In the genomic region with DNA sequence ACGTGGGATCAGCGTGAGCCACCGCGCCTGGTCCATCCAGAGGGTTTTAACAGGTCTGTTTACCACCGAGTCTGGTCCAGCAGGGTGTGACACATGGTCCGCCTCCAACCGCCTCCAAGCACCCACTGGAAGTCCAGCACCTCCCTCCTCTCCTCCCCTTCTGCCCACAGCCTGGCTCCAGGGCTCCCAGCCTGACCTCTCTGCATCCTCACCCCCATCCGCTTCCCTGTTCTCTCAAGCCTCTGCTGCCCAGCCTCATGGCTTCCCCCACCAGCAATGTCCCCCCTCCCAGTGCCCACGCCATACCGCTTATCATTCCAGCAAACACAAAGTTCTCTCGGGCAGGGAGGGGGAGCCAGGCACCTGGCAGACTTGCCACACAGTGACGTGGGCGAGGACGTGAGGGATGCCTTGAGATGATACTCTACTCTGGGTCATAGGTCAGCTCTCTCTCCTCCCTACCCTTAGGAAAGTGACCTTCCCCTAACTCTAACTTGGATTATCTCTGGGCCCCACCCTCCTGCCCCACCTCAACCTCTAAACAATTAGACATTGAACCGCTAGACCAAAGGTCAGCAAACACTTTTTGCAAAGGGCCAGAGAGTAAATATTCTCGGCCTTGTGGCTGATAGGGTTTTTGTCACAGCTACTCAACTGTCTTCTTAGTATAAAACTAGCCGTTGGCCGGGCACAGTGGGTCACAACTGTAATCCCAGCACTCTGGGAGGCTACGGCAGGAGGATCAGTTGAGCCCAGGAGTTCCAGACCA, we compare ENCODE assay signal across 1 cellular context.
TF ChIP-seq lines count a peak whose summit lies in the region.

No MANE protein-coding gene starts in this region.

TF ChIP-seq in HepG2, 621 proteins besides CTCF, POLR2A, EP300 and RAD21 (continued from another document and continues in another):
- TF ChIP-seq, protein P1, sequence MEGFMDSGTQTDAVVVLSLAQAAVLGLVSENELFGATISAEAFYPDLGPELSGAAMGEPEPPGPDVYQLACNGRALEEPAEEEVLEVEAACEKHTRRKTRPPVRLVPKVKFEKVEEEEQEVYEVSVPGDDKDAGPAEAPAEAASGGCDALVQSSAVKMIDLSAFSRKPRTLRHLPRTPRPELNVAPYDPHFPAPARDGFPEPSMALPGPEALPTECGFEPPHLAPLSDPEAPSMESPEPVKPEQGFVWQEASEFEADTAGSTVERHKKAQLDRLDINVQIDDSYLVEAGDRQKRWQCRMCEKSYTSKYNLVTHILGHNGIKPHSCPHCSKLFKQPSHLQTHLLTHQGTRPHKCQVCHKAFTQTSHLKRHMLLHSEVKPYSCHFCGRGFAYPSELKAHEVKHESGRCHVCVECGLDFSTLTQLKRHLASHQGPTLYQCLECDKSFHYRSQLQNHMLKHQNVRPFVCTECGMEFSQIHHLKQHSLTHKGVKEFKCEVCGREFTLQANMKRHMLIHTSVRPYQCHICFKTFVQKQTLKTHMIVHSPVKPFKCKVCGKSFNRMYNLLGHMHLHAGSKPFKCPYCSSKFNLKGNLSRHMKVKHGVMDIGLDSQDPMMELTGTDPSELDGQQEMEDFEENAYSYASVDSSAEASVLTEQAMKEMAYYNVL (CRISPR knock-in tag; IDR thresholded peaks at IDR 0.05; ENCODE audit: borderline replicate concordance), result peak; percentile 93
- TF ChIP-seq HES4 (CRISPR knock-in tag; IDR thresholded peaks at IDR 0.05; ENCODE audit: borderline replicate concordance), result 0 out of 2 replicates have a peak, but pooled peaks have one; percentile 47
- peak; percentile 20 for TF ChIP-seq YY1 (IDR thresholded peaks at IDR 0.05; ENCODE audit: insufficient read depth, insufficient replicate concordance, low read depth, low read length)
- 0 out of 2 replicates have a peak, but pooled peaks have one; percentile 39 for TF ChIP-seq ZNF777 (CRISPR knock-in tag; IDR thresholded peaks at IDR 0.05)
- TF ChIP-seq CC2D1A (CRISPR knock-in tag; IDR thresholded peaks at IDR 0.05), result no peak
- TF ChIP-seq HMG20B (CRISPR knock-in tag; conservative IDR thresholded peaks at IDR 0.05), result peak; percentile 96
- no peak for TF ChIP-seq ZNF790 (CRISPR knock-in tag; IDR thresholded peaks at IDR 0.05; ENCODE audit: borderline replicate concordance)
- TF ChIP-seq SRF (IDR thresholded peaks at IDR 0.05; ENCODE audit: low read depth, low read length), result no peak
- TF ChIP-seq ZNF30 (CRISPR knock-in tag; IDR thresholded peaks at IDR 0.05), result no peak
- TF ChIP-seq, protein P2, sequence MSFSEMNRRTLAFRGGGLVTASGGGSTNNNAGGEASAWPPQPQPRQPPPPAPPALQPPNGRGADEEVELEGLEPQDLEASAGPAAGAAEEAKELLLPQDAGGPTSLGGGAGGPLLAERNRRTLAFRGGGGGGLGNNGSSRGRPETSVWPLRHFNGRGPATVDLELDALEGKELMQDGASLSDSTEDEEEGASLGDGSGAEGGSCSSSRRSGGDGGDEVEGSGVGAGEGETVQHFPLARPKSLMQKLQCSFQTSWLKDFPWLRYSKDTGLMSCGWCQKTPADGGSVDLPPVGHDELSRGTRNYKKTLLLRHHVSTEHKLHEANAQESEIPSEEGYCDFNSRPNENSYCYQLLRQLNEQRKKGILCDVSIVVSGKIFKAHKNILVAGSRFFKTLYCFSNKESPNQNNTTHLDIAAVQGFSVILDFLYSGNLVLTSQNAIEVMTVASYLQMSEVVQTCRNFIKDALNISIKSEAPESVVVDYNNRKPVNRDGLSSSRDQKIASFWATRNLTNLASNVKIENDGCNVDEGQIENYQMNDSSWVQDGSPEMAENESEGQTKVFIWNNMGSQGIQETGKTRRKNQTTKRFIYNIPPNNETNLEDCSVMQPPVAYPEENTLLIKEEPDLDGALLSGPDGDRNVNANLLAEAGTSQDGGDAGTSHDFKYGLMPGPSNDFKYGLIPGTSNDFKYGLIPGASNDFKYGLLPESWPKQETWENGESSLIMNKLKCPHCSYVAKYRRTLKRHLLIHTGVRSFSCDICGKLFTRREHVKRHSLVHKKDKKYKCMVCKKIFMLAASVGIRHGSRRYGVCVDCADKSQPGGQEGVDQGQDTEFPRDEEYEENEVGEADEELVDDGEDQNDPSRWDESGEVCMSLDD (CRISPR knock-in tag; IDR thresholded peaks at IDR 0.05; ENCODE audit: borderline replicate concordance), result no peak
- TF ChIP-seq ZNF768 (CRISPR knock-in tag; IDR thresholded peaks at IDR 0.05), result peak; percentile 73; the same call in 1 of the 2 replicates
- no peak for TF ChIP-seq NKX3-1 (CRISPR knock-in tag; IDR thresholded peaks at IDR 0.05)
- TF ChIP-seq, protein P3, sequence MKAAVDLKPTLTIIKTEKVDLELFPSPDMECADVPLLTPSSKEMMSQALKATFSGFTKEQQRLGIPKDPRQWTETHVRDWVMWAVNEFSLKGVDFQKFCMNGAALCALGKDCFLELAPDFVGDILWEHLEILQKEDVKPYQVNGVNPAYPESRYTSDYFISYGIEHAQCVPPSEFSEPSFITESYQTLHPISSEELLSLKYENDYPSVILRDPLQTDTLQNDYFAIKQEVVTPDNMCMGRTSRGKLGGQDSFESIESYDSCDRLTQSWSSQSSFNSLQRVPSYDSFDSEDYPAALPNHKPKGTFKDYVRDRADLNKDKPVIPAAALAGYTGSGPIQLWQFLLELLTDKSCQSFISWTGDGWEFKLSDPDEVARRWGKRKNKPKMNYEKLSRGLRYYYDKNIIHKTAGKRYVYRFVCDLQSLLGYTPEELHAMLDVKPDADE (CRISPR knock-in tag; IDR thresholded peaks at IDR 0.05), result no peak
- no peak; the same call in 1 of the 2 replicates for TF ChIP-seq POLR2AphosphoS5 (IDR thresholded peaks at IDR 0.05; ENCODE audit: low read depth, low read length)
- peak; percentile 28 for TF ChIP-seq ZFP90 (CRISPR knock-in tag; IDR thresholded peaks at IDR 0.05; ENCODE audit: borderline replicate concordance)
- no peak; the same call in 1 of the 2 replicates for TF ChIP-seq TSC22D2 (CRISPR knock-in tag; IDR thresholded peaks at IDR 0.05; ENCODE audit: borderline replicate concordance)
- TF ChIP-seq SP2 (CRISPR knock-in tag; IDR thresholded peaks at IDR 0.05), result no peak
- peak; percentile 35; the same call in 1 of the 2 replicates for TF ChIP-seq KDM5A (IDR thresholded peaks at IDR 0.05; ENCODE audit: borderline replicate concordance, low read length)
- peak; percentile 99 for TF ChIP-seq HNF4A (CRISPR knock-in tag; IDR thresholded peaks at IDR 0.05)
- TF ChIP-seq GFI1 (CRISPR knock-in tag; IDR thresholded peaks at IDR 0.05; ENCODE audit: borderline replicate concordance), result peak; percentile 94
- TF ChIP-seq, protein P4, sequence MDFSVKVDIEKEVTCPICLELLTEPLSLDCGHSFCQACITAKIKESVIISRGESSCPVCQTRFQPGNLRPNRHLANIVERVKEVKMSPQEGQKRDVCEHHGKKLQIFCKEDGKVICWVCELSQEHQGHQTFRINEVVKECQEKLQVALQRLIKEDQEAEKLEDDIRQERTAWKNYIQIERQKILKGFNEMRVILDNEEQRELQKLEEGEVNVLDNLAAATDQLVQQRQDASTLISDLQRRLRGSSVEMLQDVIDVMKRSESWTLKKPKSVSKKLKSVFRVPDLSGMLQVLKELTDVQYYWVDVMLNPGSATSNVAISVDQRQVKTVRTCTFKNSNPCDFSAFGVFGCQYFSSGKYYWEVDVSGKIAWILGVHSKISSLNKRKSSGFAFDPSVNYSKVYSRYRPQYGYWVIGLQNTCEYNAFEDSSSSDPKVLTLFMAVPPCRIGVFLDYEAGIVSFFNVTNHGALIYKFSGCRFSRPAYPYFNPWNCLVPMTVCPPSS (IDR thresholded peaks at IDR 0.05), result no peak
- TF ChIP-seq ZNF678 (CRISPR knock-in tag; IDR thresholded peaks at IDR 0.05), result no peak; the same call in 1 of the 2 replicates
- TF ChIP-seq ZNF253 (CRISPR knock-in tag; IDR thresholded peaks at IDR 0.05; ENCODE audit: borderline replicate concordance), result no peak
- TF ChIP-seq ZNF776 (CRISPR knock-in tag; IDR thresholded peaks at IDR 0.05), result no peak
- TF ChIP-seq KDM1A (CRISPR knock-in tag; IDR thresholded peaks at IDR 0.05), result peak; percentile 86
- peak; percentile 20 for TF ChIP-seq CCAR2 (optimal IDR thresholded peaks at IDR 0.05; ENCODE audit: low read depth, low read length)
- TF ChIP-seq SRSF4 (IDR thresholded peaks at IDR 0.05; ENCODE audit: low read depth, low read length, poor library complexity, severe bottlenecking), result no peak
- TF ChIP-seq ZFP41 (CRISPR knock-in tag; IDR thresholded peaks at IDR 0.05; ENCODE audit: borderline replicate concordance), result no peak
- peak; percentile 78; the same call in 1 of the 2 replicates for TF ChIP-seq ZNF556 (CRISPR knock-in tag; IDR thresholded peaks at IDR 0.05; ENCODE audit: borderline replicate concordance)
- TF ChIP-seq, protein P5, sequence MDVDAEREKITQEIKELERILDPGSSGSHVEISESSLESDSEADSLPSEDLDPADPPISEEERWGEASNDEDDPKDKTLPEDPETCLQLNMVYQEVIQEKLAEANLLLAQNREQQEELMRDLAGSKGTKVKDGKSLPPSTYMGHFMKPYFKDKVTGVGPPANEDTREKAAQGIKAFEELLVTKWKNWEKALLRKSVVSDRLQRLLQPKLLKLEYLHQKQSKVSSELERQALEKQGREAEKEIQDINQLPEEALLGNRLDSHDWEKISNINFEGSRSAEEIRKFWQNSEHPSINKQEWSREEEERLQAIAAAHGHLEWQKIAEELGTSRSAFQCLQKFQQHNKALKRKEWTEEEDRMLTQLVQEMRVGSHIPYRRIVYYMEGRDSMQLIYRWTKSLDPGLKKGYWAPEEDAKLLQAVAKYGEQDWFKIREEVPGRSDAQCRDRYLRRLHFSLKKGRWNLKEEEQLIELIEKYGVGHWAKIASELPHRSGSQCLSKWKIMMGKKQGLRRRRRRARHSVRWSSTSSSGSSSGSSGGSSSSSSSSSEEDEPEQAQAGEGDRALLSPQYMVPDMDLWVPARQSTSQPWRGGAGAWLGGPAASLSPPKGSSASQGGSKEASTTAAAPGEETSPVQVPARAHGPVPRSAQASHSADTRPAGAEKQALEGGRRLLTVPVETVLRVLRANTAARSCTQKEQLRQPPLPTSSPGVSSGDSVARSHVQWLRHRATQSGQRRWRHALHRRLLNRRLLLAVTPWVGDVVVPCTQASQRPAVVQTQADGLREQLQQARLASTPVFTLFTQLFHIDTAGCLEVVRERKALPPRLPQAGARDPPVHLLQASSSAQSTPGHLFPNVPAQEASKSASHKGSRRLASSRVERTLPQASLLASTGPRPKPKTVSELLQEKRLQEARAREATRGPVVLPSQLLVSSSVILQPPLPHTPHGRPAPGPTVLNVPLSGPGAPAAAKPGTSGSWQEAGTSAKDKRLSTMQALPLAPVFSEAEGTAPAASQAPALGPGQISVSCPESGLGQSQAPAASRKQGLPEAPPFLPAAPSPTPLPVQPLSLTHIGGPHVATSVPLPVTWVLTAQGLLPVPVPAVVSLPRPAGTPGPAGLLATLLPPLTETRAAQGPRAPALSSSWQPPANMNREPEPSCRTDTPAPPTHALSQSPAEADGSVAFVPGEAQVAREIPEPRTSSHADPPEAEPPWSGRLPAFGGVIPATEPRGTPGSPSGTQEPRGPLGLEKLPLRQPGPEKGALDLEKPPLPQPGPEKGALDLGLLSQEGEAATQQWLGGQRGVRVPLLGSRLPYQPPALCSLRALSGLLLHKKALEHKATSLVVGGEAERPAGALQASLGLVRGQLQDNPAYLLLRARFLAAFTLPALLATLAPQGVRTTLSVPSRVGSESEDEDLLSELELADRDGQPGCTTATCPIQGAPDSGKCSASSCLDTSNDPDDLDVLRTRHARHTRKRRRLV (CRISPR knock-in tag; IDR thresholded peaks at IDR 0.05), result no peak
- TF ChIP-seq, protein P6, sequence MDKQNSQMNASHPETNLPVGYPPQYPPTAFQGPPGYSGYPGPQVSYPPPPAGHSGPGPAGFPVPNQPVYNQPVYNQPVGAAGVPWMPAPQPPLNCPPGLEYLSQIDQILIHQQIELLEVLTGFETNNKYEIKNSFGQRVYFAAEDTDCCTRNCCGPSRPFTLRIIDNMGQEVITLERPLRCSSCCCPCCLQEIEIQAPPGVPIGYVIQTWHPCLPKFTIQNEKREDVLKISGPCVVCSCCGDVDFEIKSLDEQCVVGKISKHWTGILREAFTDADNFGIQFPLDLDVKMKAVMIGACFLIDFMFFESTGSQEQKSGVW (CRISPR knock-in tag; IDR thresholded peaks at IDR 0.05; ENCODE audit: borderline replicate concordance), result no peak
- TF ChIP-seq, protein P7, sequence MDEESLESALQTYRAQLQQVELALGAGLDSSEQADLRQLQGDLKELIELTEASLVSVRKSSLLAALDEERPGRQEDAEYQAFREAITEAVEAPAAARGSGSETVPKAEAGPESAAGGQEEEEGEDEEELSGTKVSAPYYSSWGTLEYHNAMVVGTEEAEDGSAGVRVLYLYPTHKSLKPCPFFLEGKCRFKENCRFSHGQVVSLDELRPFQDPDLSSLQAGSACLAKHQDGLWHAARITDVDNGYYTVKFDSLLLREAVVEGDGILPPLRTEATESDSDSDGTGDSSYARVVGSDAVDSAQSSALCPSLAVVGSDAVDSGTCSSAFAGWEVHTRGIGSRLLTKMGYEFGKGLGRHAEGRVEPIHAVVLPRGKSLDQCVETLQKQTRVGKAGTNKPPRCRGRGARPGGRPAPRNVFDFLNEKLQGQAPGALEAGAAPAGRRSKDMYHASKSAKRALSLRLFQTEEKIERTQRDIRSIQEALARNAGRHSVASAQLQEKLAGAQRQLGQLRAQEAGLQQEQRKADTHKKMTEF (CRISPR knock-in tag; IDR thresholded peaks at IDR 0.05), result peak; percentile 98
- TF ChIP-seq, protein P8, sequence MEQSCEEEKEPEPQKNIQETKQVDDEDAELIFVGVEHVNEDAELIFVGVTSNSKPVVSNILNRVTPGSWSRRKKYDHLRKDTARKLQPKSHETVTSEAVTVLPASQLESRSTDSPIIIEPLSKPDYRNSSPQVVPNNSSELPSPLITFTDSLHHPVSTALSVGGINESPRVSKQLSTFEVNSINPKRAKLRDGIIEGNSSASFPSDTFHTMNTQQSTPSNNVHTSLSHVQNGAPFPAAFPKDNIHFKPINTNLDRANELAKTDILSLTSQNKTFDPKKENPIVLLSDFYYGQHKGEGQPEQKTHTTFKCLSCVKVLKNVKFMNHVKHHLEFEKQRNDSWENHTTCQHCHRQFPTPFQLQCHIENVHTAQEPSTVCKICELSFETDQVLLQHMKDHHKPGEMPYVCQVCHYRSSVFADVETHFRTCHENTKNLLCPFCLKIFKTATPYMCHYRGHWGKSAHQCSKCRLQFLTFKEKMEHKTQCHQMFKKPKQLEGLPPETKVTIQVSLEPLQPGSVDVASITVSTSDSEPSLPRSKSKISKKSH (CRISPR knock-in tag; IDR thresholded peaks at IDR 0.05; ENCODE audit: borderline replicate concordance), result peak; percentile 13; the same call in 1 of the 2 replicates
- TF ChIP-seq, protein P9, sequence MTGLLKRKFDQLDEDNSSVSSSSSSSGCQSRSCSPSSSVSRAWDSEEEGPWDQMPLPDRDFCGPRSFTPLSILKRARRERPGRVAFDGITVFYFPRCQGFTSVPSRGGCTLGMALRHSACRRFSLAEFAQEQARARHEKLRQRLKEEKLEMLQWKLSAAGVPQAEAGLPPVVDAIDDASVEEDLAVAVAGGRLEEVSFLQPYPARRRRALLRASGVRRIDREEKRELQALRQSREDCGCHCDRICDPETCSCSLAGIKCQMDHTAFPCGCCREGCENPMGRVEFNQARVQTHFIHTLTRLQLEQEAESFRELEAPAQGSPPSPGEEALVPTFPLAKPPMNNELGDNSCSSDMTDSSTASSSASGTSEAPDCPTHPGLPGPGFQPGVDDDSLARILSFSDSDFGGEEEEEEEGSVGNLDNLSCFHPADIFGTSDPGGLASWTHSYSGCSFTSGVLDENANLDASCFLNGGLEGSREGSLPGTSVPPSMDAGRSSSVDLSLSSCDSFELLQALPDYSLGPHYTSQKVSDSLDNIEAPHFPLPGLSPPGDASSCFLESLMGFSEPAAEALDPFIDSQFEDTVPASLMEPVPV (CRISPR knock-in tag; IDR thresholded peaks at IDR 0.05), result peak; percentile 49; the same call in 1 of the 2 replicates
- no peak for TF ChIP-seq HNRNPUL1 (IDR thresholded peaks at IDR 0.05; ENCODE audit: low read depth, low read length)
